ENCODE assay signal across 16 cellular contexts in the genomic region with DNA sequence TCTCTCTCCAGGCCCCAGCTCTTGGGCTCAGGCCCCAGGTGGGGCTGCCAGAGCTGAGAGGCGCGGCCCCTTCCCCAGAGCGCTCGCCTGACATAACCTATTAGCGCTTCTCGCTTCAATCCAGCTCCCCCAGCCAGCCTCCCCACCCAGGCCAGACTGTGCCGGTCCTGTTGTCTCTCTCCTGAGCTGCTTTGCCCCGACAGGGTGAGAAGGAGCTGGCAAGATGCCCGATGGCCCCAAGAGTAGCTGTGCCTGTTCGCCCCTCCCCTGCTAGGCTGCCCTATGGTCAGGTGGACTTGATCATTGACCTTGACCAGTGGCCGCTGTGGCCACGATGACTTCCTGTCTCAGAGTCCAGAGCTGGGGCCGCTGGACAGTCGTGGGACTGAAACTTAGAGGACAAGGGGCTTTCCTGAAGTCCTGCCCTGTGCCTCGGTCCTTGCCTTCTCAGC. TPM values are rescaled to one million over a fixed set of nuclear protein-coding genes. Genes with fewer than 3 reads are reported as not detected.
DNase-seq lines count a peak whose midpoint lies in the region; ATAC-seq, FAIRE-seq and TF ChIP-seq lines count a peak whose summit lies in the region.
"Had no signal": no experiment of that assay in that cellular context is flagged by ENCODE, and none has a peak within 500 bp of the region (broad histone marks: within the 10 kb centered on the region; RNA-seq: fewer than 3 reads in every experiment).

No MANE protein-coding gene starts in this region.

- no peak overlapping the region for H3K23ac ChIP-seq in mesendoderm (ENCODE audit: low read length)

- no peaks in the 10 kb centered on the region for H3K36me3 ChIP-seq in GM23338 (ENCODE audit: insufficient read depth)
- no peaks in the 10 kb centered on the region for H3K36me3 ChIP-seq in GM12878 (ENCODE audit: control insufficient read depth in 2 of 2, insufficient read depth in 2 of 2, low read length in 1 of 2)
- H3K36me3 ChIP-seq in mesendoderm (ENCODE audit: control insufficient read depth, insufficient read depth, low read length) = no peaks in the 10 kb centered on the region
- H3K36me3 ChIP-seq: colonic mucosa, HAP-1, spleen had no signal

- no peak overlapping the region for H3K4me3 ChIP-seq in GM23338
- H3K4me3 ChIP-seq in GM12878 = no peak overlapping the region
- no peak overlapping the region for H3K4me3 ChIP-seq in mesendoderm (ENCODE audit: low read length)
- H3K4me3 ChIP-seq: colonic mucosa, HAP-1, spleen had no signal

- H3K9me3 ChIP-seq in GM12878 (replicated peaks; ENCODE audit: control insufficient read depth, insufficient read depth, low read length) = no peaks in the 10 kb centered on the region
- H3K9me3 ChIP-seq: colonic mucosa, HAP-1, spleen had no signal

- H3K27ac ChIP-seq in GM23338 (ENCODE audit: low read depth) = no peak overlapping the region
- no peak overlapping the region for H3K27ac ChIP-seq in GM12878 (ENCODE audit: control insufficient read depth, insufficient read depth)
- no peak overlapping the region for H3K27ac ChIP-seq in mesendoderm (ENCODE audit: low read depth, low read length)
- H3K27ac ChIP-seq: colonic mucosa had no signal

- CTCF ChIA-PET in GM12878 (lab: Yijun Ruan, JAX) = interaction anchor here (0.9 kb wide), 1 partner anchor 156 kb away, joined by 3 read pairs; no protein-coding TSS in a partner anchor
- CTCF ChIA-PET in activated CD4-positive, alpha-beta T cell treated with anti-CD3 and anti-CD28 coated beads, Interleukin-2, amount 10 ng/mL, durations not matched to agents 7 days and 5 days (lab: Charles Lee) = interaction anchor here (0.9 to 1.2 kb wide), 2 partner anchors 14 to 15 kb away, joined by 3 read pairs; no protein-coding TSS in a partner anchor

- no peak overlapping the region for H4K5ac ChIP-seq in mesendoderm (ENCODE audit: low read length)

- H3K4me1 ChIP-seq in GM23338 (ENCODE audit: insufficient read depth) (peaks cover 20% of the 10 kb centered on the region), GM12878 (ENCODE audit: control insufficient read depth, insufficient read depth, low read length) (no peaks in the 10 kb centered on the region), mesendoderm (ENCODE audit: control insufficient read depth, low read depth, low read length) (peaks cover 4% of the 10 kb centered on the region)
- H3K4me1 ChIP-seq: colonic mucosa, HAP-1 had no signal

- TF ChIP-seq CTCF in GM23338 (conservative IDR thresholded peaks at IDR 0.05; ENCODE audit: low read depth in 2 of 2) (no peak), GM12878 (IDR thresholded peaks at IDR 0.05 in 2 of 3, conservative IDR thresholded peaks at IDR 0.05 in 1 of 3; ENCODE audit: control insufficient read depth in 2 of 3, extremely low read depth in 1 of 3, insufficient read depth in 1 of 3, low read depth in 3 of 3, low read length in 3 of 3) (no peak)

- SMC1A ChIA-PET in GM12878 (lab: Charles Lee; ENCODE audit: uncharacterized antibody, unreplicated experiment) = no interaction called here

- H2BK5ac ChIP-seq in mesendoderm (ENCODE audit: low read length) = no peak overlapping the region

- POLR2A ChIA-PET in GM12878 (lab: Charles Lee) = no interaction called here
- POLR2A ChIA-PET in activated CD4-positive, alpha-beta T cell treated with anti-CD3 and anti-CD28 coated beads, Interleukin-2, amount 10 ng/mL, durations not matched to agents 7 days and 5 days (lab: Charles Lee) = no interaction called here

- H3K27me3 Mint-ChIP-seq in GM23338 (ENCODE audit: insufficient read depth, low read depth, poor library complexity) = peaks cover 12% of the 10 kb centered on the region
- H3K27me3 Mint-ChIP-seq in activated CD4-positive, alpha-beta T cell treated with anti-CD3 and anti-CD28 coated beads, Interleukin-2, amount 10 ng/mL, durations not matched to agents 7 days and 5 days = no peaks in the 10 kb centered on the region
- H3K27me3 Mint-ChIP-seq: activated naive CD8-positive, alpha-beta T cell treated with anti-CD3 and anti-CD28 coated beads, Interleukin-2, amount 50 U/mL, for 24 hours; naive thymus-derived CD8-positive, alpha-beta T cell had no signal

- no peaks in the 10 kb centered on the region for H3F3A ChIP-seq in GM23338 (replicated peaks; ENCODE audit: low read depth)

- in situ Hi-C loops in GM12878 (cut with MboI) = no loop called here

- H3K4ac ChIP-seq in mesendoderm (ENCODE audit: low read depth, low read length) = no peak overlapping the region

- TF ChIP-seq RAD21 in GM12878 (IDR thresholded peaks at IDR 0.05; ENCODE audit: insufficient read depth, low read depth, low read length) = no peak

- RAD21 ChIA-PET in GM12878 (lab: Charles Lee; ENCODE audit: unreplicated experiment) = no interaction called here

- no peak for FAIRE-seq in GM12878 (lab: Jason Lieb, UNC)
- FAIRE-seq: GM12891 had no signal

- H3K18ac ChIP-seq in mesendoderm (ENCODE audit: low read length) = no peak overlapping the region

- intact Hi-C loops in GM12878 (cut with micrococcal nuclease; ENCODE audit: unreplicated experiment) = no loop called here

- no peak for TF ChIP-seq POLR2A in GM12878 (IDR thresholded peaks at IDR 0.05; ENCODE audit: low read depth, low read length)

- ATAC-seq in GM23338 = peak; percentile 69
- peak; percentile 20 for ATAC-seq in GM12878
- ATAC-seq in GM21423 (IDR thresholded peaks at IDR 0.05; ENCODE audit: unreplicated experiment) = no peak
- ATAC-seq: activated naive CD8-positive, alpha-beta T cell treated with anti-CD3 and anti-CD28 coated beads, Interleukin-2, amount 50 U/mL, for 24 hours; naive thymus-derived CD8-positive, alpha-beta T cell had no signal

- H3K9me2 ChIP-seq in GM23338 (ENCODE audit: insufficient read depth) = no peaks in the 10 kb centered on the region

- no peak overlapping the region for H2BK120ac ChIP-seq in mesendoderm (ENCODE audit: low read depth, low read length)

- H3K27ac Mint-ChIP-seq in GM23338 = no peak overlapping the region
- H3K27ac Mint-ChIP-seq in activated CD4-positive, alpha-beta T cell treated with anti-CD3 and anti-CD28 coated beads, Interleukin-2, amount 10 ng/mL, durations not matched to agents 7 days and 5 days = no peak overlapping the region
- H3K27ac Mint-ChIP-seq: activated naive CD8-positive, alpha-beta T cell treated with anti-CD3 and anti-CD28 coated beads, Interleukin-2, amount 50 U/mL, for 24 hours; immature natural killer cell; naive thymus-derived CD8-positive, alpha-beta T cell had no signal

- WGBS in GM12878 (ENCODE audit: insufficient coverage, insufficient replicate concordance, low lambda C conversion rate, missing lambda C conversion rate) = 30% methylated on average over 15 of the region's 15 CpGs
- no CpG with 5 or more reads among the region's 15 CpGs for WGBS in mesendoderm (ENCODE audit: extremely low coverage, insufficient coverage, low lambda C conversion rate)

- peak overlapping the region; percentile 11; the same call in 1 of the 3 replicates for H3K4me3 Mint-ChIP-seq in GM23338
- H3K4me3 Mint-ChIP-seq in activated CD4-positive, alpha-beta T cell treated with anti-CD3 and anti-CD28 coated beads, Interleukin-2, amount 10 ng/mL, durations not matched to agents 7 days and 5 days = no peak overlapping the region
- H3K4me3 Mint-ChIP-seq: activated naive CD8-positive, alpha-beta T cell treated with anti-CD3 and anti-CD28 coated beads, Interleukin-2, amount 50 U/mL, for 24 hours; immature natural killer cell; naive thymus-derived CD8-positive, alpha-beta T cell had no signal

- H3K56ac ChIP-seq in mesendoderm (ENCODE audit: low read length) = peak overlapping the region; percentile 44

- H2BK15ac ChIP-seq in mesendoderm (replicated peaks; ENCODE audit: low read depth) = no peak overlapping the region

- no peaks in the 10 kb centered on the region for H3K27me3 ChIP-seq in GM23338 (ENCODE audit: insufficient read depth)
- no peaks in the 10 kb centered on the region for H3K27me3 ChIP-seq in GM12878 (replicated peaks in 1 of 2; ENCODE audit: control insufficient read depth in 2 of 2, insufficient read depth in 2 of 2, low read length in 1 of 2)
- no peaks in the 10 kb centered on the region for H3K27me3 ChIP-seq in mesendoderm (ENCODE audit: insufficient read depth, low read length, poor library complexity)
- H3K27me3 ChIP-seq: colonic mucosa, spleen had no signal

- no peak for TF ChIP-seq EP300 in GM12878 (IDR thresholded peaks at IDR 0.05; ENCODE audit: borderline replicate concordance in 1 of 2, control insufficient read depth in 1 of 2, low read depth in 2 of 2, low read length in 2 of 2)

- H3K36me3 Mint-ChIP-seq in GM23338 (ENCODE audit: low read depth) = no peaks in the 10 kb centered on the region
- H3K36me3 Mint-ChIP-seq in activated CD4-positive, alpha-beta T cell treated with anti-CD3 and anti-CD28 coated beads, Interleukin-2, amount 10 ng/mL, durations not matched to agents 7 days and 5 days (ENCODE audit: low read depth) = no peaks in the 10 kb centered on the region
- H3K36me3 Mint-ChIP-seq: immature natural killer cell; naive thymus-derived CD8-positive, alpha-beta T cell had no signal

- H4K20me1 ChIP-seq in GM23338 (replicated peaks; ENCODE audit: insufficient read depth) (no peaks in the 10 kb centered on the region), GM12878 (ENCODE audit: control insufficient read depth, insufficient read depth) (no peaks in the 10 kb centered on the region)

- H2AK5ac ChIP-seq in mesendoderm (ENCODE audit: low read length) = no peak overlapping the region

- DNase-seq in GM23338 (ENCODE audit: low spot score) = peak; percentile 56
- no peak for DNase-seq in GM12878 (ENCODE audit: low read depth, low spot score)
- DNase-seq in mesendoderm = no peak
- no peak for DNase-seq in activated naive CD4-positive, alpha-beta T cell treated with Interleukin-2 at 50 U/mL for 16 hours
- DNase-seq in activated CD4-positive, alpha-beta T cell treated with anti-CD3 and anti-CD28 coated beads, Interleukin-2, amount 10 ng/mL, durations not matched to agents 7 days and 5 days = no peak
- DNase-seq: activated naive CD8-positive, alpha-beta T cell treated with anti-CD3 and anti-CD28 coated beads, Interleukin-2, amount 50 U/mL, for 24 hours; colonic mucosa; DMS79 treated with DMSO at 0.1 percent for 48 hours; immature natural killer cell; naive thymus-derived CD8-positive, alpha-beta T cell; NCI-H1105; SIG-M5; spleen had no signal

- no peaks in the 10 kb centered on the region for H3K9me3 Mint-ChIP-seq in GM23338
- no peaks in the 10 kb centered on the region for H3K9me3 Mint-ChIP-seq in activated CD4-positive, alpha-beta T cell treated with anti-CD3 and anti-CD28 coated beads, Interleukin-2, amount 10 ng/mL, durations not matched to agents 7 days and 5 days
- H3K9me3 Mint-ChIP-seq: activated naive CD8-positive, alpha-beta T cell treated with anti-CD3 and anti-CD28 coated beads, Interleukin-2, amount 50 U/mL, for 24 hours; immature natural killer cell; naive thymus-derived CD8-positive, alpha-beta T cell had no signal

- H3K9ac ChIP-seq in GM12878 (ENCODE audit: control insufficient read depth, insufficient read depth, low read length) = no peak overlapping the region
- H3K9ac ChIP-seq in mesendoderm (ENCODE audit: low read length) = no peak overlapping the region

- H4K8ac ChIP-seq in mesendoderm (ENCODE audit: low read depth, low read length) = no peak overlapping the region

- no TSS peak for BruUV-seq in GM12878 (replicated peaks; lab: Mats Ljungman, UMichigan)

- H3K79me1 ChIP-seq in mesendoderm (ENCODE audit: low read length) = no peaks in the 10 kb centered on the region

- H2AFZ ChIP-seq in GM23338 = peak overlapping the region; percentile 84
- no peak overlapping the region for H2AFZ ChIP-seq in GM12878 (ENCODE audit: control insufficient read depth, low read depth, low read length)

- H3K4me2 ChIP-seq in GM23338 = peak overlapping the region; percentile 51; the same call in 1 of the 2 replicates
- no peak overlapping the region for H3K4me2 ChIP-seq in GM12878 (ENCODE audit: control insufficient read depth, insufficient read depth)
- H3K4me2 ChIP-seq in mesendoderm (ENCODE audit: low read length) = no peak overlapping the region

- H3K4me1 Mint-ChIP-seq in GM23338 = peaks cover 18% of the 10 kb centered on the region
- H3K4me1 Mint-ChIP-seq in activated CD4-positive, alpha-beta T cell treated with anti-CD3 and anti-CD28 coated beads, Interleukin-2, amount 10 ng/mL, durations not matched to agents 7 days and 5 days = no peaks in the 10 kb centered on the region
- H3K4me1 Mint-ChIP-seq: activated naive CD8-positive, alpha-beta T cell treated with anti-CD3 and anti-CD28 coated beads, Interleukin-2, amount 50 U/mL, for 24 hours; immature natural killer cell; naive thymus-derived CD8-positive, alpha-beta T cell had no signal

- H3K79me2 ChIP-seq in GM23338 (replicated peaks; ENCODE audit: insufficient read depth) (no peaks in the 10 kb centered on the region), GM12878 (ENCODE audit: control insufficient read depth, insufficient read depth, low read length) (no peaks in the 10 kb centered on the region), mesendoderm (ENCODE audit: control insufficient read depth, insufficient read depth, low read length) (no peaks in the 10 kb centered on the region)

RNA-seq across cellular contexts. Expression of a gene that starts 9.1 kb away (rescaled TPM):
- not detected in 2 replicates for total RNA-seq in GM23338 (2014; rRNA removed; shearing (Covaris generic))
- polyA plus RNA-seq in GM23338 (2016; fragmentation: Nextera tagmentation; extraction: Ambion mirVana) (not detected in 2 replicates), GM12878 (2011; rRNA removed) (not detected in 2 replicates), GM12878 (2014; fragmentation: Illumina TruSeq; extraction: Trizol) (not detected in 2 replicates), GM12878 (2014; fragmentation: Nextera tagmentation; extraction: Ambion mirVana) (not detected), GM12878 (2014; rRNA removed) (not detected in 2 replicates), GM12878 (2016; fragmentation: Nextera tagmentation; extraction: Ambion mirVana) (not detected)
- total RNA-seq in GM12878 (2013; cell fraction: nucleolus; rRNA removed) = not detected in 2 replicates
- total RNA-seq in GM12878 (2014; rRNA removed) (not detected in 2 replicates), GM12878 (2014; rRNA removed; fragmentation: Illumina TruSeq; extraction: Trizol) (not detected in 2 replicates), GM12878 (2021) (not detected in 2 replicates)
- polyA plus RNA-seq in GM12878 (2011; ENCODE audit: low read depth) = not detected
- polyA plus RNA-seq in GM12878 (2011; cell fraction: cytosol; rRNA removed) = not detected in 2 replicates
- polyA plus RNA-seq in GM12878 (2011; cell fraction: nucleus; rRNA removed) = not detected in 2 replicates
- not detected in 2 replicates for polyA plus RNA-seq in GM12878 (2012)
- polyA minus RNA-seq in GM12878 (2011; rRNA and poly(A)+ RNA removed) = not detected in 2 replicates
- polyA minus RNA-seq in GM12878 (2011; cell fraction: cytosol; rRNA and poly(A)+ RNA removed) = not detected in 2 replicates
- not detected in 2 replicates for polyA minus RNA-seq in GM12878 (2011; cell fraction: nucleus; rRNA and poly(A)+ RNA removed)
- polyA plus RNA-seq in mesendoderm (2013, experiment 1 of 2) = not detected
- polyA plus RNA-seq in mesendoderm (2013, experiment 2 of 2) = not detected
- not detected for total RNA-seq in activated CD4-positive, alpha-beta T cell treated with anti-CD3 and anti-CD28 coated beads, Interleukin-2, amount 10 ng/mL, durations not matched to agents 7 days and 5 days
- total RNA-seq: colonic mucosa; naive thymus-derived CD8-positive, alpha-beta T cell; spleen had no signal
- polyA plus RNA-seq: immature natural killer cell; naive thymus-derived CD8-positive, alpha-beta T cell; spleen had no signal

RNA-seq across cellular contexts. Expression of a gene that starts 27.8 kb away (rescaled TPM):
- total RNA-seq in GM23338 (2014; rRNA removed; shearing (Covaris generic)) = 5.9 and 11.0 TPM in 2 replicates
- polyA plus RNA-seq in GM23338 (2016; fragmentation: Nextera tagmentation; extraction: Ambion mirVana) (7.2 and 10.1 TPM in 2 replicates), GM12878 (2011; rRNA removed) (0.16 and 0.57 TPM in 2 replicates), GM12878 (2014; fragmentation: Illumina TruSeq; extraction: Trizol) (0.10 TPM in 1 of 2 replicates, not detected in the other), GM12878 (2014; fragmentation: Nextera tagmentation; extraction: Ambion mirVana) (under 1 TPM; 0.10 to 0.16 TPM), GM12878 (2014; rRNA removed) (1.1 and 1.5 TPM in 2 replicates), GM12878 (2016; fragmentation: Nextera tagmentation; extraction: Ambion mirVana) (1 to 10 TPM; 3.3 to 3.4 TPM)
- total RNA-seq in GM12878 (2013; cell fraction: nucleolus; rRNA removed) = 0.93 and 1.3 TPM in 2 replicates
- total RNA-seq in GM12878 (2014; rRNA removed) (0.90 and 1.7 TPM in 2 replicates), GM12878 (2014; rRNA removed; fragmentation: Illumina TruSeq; extraction: Trizol) (0.45 and 0.74 TPM in 2 replicates), GM12878 (2021) (0.80 and 1.7 TPM in 2 replicates)
- not detected for polyA plus RNA-seq in GM12878 (2011; ENCODE audit: low read depth)
- polyA plus RNA-seq in GM12878 (2011; cell fraction: cytosol; rRNA removed) = 0.55 and 0.72 TPM in 2 replicates
- 0.89 and 1.1 TPM in 2 replicates for polyA plus RNA-seq in GM12878 (2011; cell fraction: nucleus; rRNA removed)
- polyA plus RNA-seq in GM12878 (2012) = 1.5 and 1.8 TPM in 2 replicates
- 1.2 TPM in 1 of 2 replicates, not detected in the other for polyA minus RNA-seq in GM12878 (2011; rRNA and poly(A)+ RNA removed)
- polyA minus RNA-seq in GM12878 (2011; cell fraction: cytosol; rRNA and poly(A)+ RNA removed) = 1.5 TPM in 1 of 2 replicates, not detected in the other
- 0.77 TPM in 1 of 2 replicates, not detected in the other for polyA minus RNA-seq in GM12878 (2011; cell fraction: nucleus; rRNA and poly(A)+ RNA removed)
- polyA plus RNA-seq in mesendoderm (2013, experiment 1 of 2) = 1.6 TPM
- polyA plus RNA-seq in mesendoderm (2013, experiment 2 of 2) = 1.5 TPM
- total RNA-seq in activated CD4-positive, alpha-beta T cell treated with anti-CD3 and anti-CD28 coated beads, Interleukin-2, amount 10 ng/mL, durations not matched to agents 7 days and 5 days = 1 to 10 TPM; 1.9 to 2.8 TPM

RNA-seq across cellular contexts. Expression of a gene that starts 39.3 kb away (rescaled TPM):
- 18.6 and 19.4 TPM in 2 replicates for total RNA-seq in GM23338 (2014; rRNA removed; shearing (Covaris generic))
- polyA plus RNA-seq in GM23338 (2016; fragmentation: Nextera tagmentation; extraction: Ambion mirVana) = 11.6 and 16.5 TPM in 2 replicates
- total RNA-seq in GM12878 (2013; cell fraction: nucleolus; rRNA removed) = not detected in 2 replicates
- total RNA-seq in GM12878 (2014; rRNA removed) = not detected in 2 replicates
- total RNA-seq in GM12878 (2014; rRNA removed; fragmentation: Illumina TruSeq; extraction: Trizol) = not detected in 2 replicates
- 0.24 and 0.38 TPM in 2 replicates for total RNA-seq in GM12878 (2021)
- not detected for polyA plus RNA-seq in GM12878 (2011; ENCODE audit: low read depth)
- polyA plus RNA-seq in GM12878 (2011; rRNA removed) = 0.05 TPM in 1 of 2 replicates, not detected in the other
- 0.03 and 0.07 TPM in 2 replicates for polyA plus RNA-seq in GM12878 (2011; cell fraction: cytosol; rRNA removed)
- polyA plus RNA-seq in GM12878 (2011; cell fraction: nucleus; rRNA removed) = not detected in 2 replicates
- 0.10 and 0.11 TPM in 2 replicates for polyA plus RNA-seq in GM12878 (2012)
- 0.04 TPM in 1 of 2 replicates, not detected in the other for polyA plus RNA-seq in GM12878 (2014; fragmentation: Illumina TruSeq; extraction: Trizol)
- not detected for polyA plus RNA-seq in GM12878 (2014; fragmentation: Nextera tagmentation; extraction: Ambion mirVana)
- polyA plus RNA-seq in GM12878 (2014; rRNA removed) = 0.04 and 0.06 TPM in 2 replicates
- polyA plus RNA-seq in GM12878 (2016; fragmentation: Nextera tagmentation; extraction: Ambion mirVana) = not detected
- not detected in 2 replicates for polyA minus RNA-seq in GM12878 (2011; rRNA and poly(A)+ RNA removed)
- polyA minus RNA-seq in GM12878 (2011; cell fraction: cytosol; rRNA and poly(A)+ RNA removed) = not detected in 2 replicates
- polyA minus RNA-seq in GM12878 (2011; cell fraction: nucleus; rRNA and poly(A)+ RNA removed) = not detected in 2 replicates
- 12.6 TPM for polyA plus RNA-seq in mesendoderm (2013, experiment 1 of 2)
- 12.9 TPM for polyA plus RNA-seq in mesendoderm (2013, experiment 2 of 2)
- under 1 TPM in 1 of 2 experiments, not detected in 1; 0.27 TPM for total RNA-seq in activated CD4-positive, alpha-beta T cell treated with anti-CD3 and anti-CD28 coated beads, Interleukin-2, amount 10 ng/mL, durations not matched to agents 7 days and 5 days
- polyA plus RNA-seq: immature natural killer cell had no signal

Comparison
In these comparisons a context has a peak if more than half of its experiments do, and no peak if none do; other contexts are left out.
1. RNA of a gene that starts 39.3 kb away (total RNA-seq): 18.6 to 19.4 TPM in GM23338; 0.27 TPM in activated CD4-positive, alpha-beta T cell treated with anti-CD3 and anti-CD28 coated beads, Interleukin-2, amount 10 ng/mL, durations not matched to agents 7 days and 5 days and 0.24 to 0.38 TPM in GM12878; every median in the first group is over 10 times any median in the second.